ENCODE assay signal across 12 cellular contexts in genomic region chr6:68094070-68094469, GRCh38.
DNase-seq lines count a peak whose midpoint lies in the region; ATAC-seq and TF ChIP-seq lines count a peak whose summit lies in the region.
"Had no signal": no experiment of that assay in that cellular context is flagged by ENCODE, and none has a peak within 500 bp of the region (broad histone marks: within the 10 kb centered on the region; RNA-seq: fewer than 3 reads in every experiment).

No MANE protein-coding gene starts in this region.

- TF ChIP-seq CTCF in breast epithelium (IDR thresholded peaks at IDR 0.05) (no peak), A673 (conservative IDR thresholded peaks at IDR 0.05; ENCODE audit: low read depth, low read length) (no peak)

- H3K27me3 ChIP-seq in breast epithelium (no peaks in the 10 kb centered on the region), A673 (replicated peaks; ENCODE audit: insufficient read depth, low read depth, low read length, poor library complexity) (no peaks in the 10 kb centered on the region)
- H3K27me3 ChIP-seq: stomach had no signal

- peak; percentile 80 for DNase-seq in MV-4-11 (lab: John Stamatoyannopoulos, UW)
- no peak for DNase-seq in NCI-H146 (lab: John Stamatoyannopoulos, UW)
- no peak for DNase-seq in breast epithelium (ENCODE audit: low spot score in 2 of 2)
- no peak for DNase-seq in A673 (ENCODE audit: low spot score)
- DNase-seq in germinal center (ENCODE audit: low spot score): no peak
- DNase-seq: activated CD4-positive, alpha-beta T cell treated with anti-CD3 and anti-CD28 coated beads, Interleukin-2, amount 50 U/mL, for 48 hours; activated naive CD8-positive, alpha-beta T cell treated with anti-CD3 and anti-CD28 coated beads, Interleukin-2, amount 10 ng/mL, durations not matched to agents 7 days and 5 days; GM23248; stomach had no signal

- no peaks in the 10 kb centered on the region for H3K9me3 ChIP-seq in breast epithelium
- H3K9me3 ChIP-seq in A673 (ENCODE audit: low read depth, low read length, poor library complexity, severe bottlenecking): no peaks in the 10 kb centered on the region
- H3K9me3 ChIP-seq: stomach had no signal

- H3K27ac ChIP-seq in breast epithelium: no peak overlapping the region
- no peak overlapping the region for H3K27ac ChIP-seq in A673 (ENCODE audit: low read depth, low read length, poor library complexity, severe bottlenecking)
- H3K27ac ChIP-seq: GM23248, stomach had no signal

- POLR2A ChIA-PET in A673 (lab: Charles Lee; ENCODE audit: low non-redundant PET): no interaction called here

- peak; percentile 98 for ATAC-seq in GM18505 (IDR thresholded peaks at IDR 0.05; ENCODE audit: unreplicated experiment)
- ATAC-seq in GM21390 (IDR thresholded peaks at IDR 0.05; ENCODE audit: unreplicated experiment): peak; percentile 97
- peak; percentile 84 for ATAC-seq in HG03039 (IDR thresholded peaks at IDR 0.05; ENCODE audit: unreplicated experiment)

- TF ChIP-seq POLR2A in GM18505 (IDR thresholded peaks at IDR 0.05; ENCODE audit: borderline replicate concordance, extremely low read depth, insufficient read depth, insufficient read length) (no peak), breast epithelium (IDR thresholded peaks at IDR 0.05) (no peak)

- H3K36me3 ChIP-seq in breast epithelium (no peaks in the 10 kb centered on the region), A673 (ENCODE audit: insufficient read depth, low read length, poor library complexity, severe bottlenecking) (no peaks in the 10 kb centered on the region)
- H3K36me3 ChIP-seq: stomach had no signal

- CTCF ChIA-PET in A673 (lab: Charles Lee): no interaction called here

- intact Hi-C loops in breast epithelium (cut with DNase I; ENCODE audit: low total_unique reads): no loop called here
- intact Hi-C loops in A673 (cut with micrococcal nuclease; ENCODE audit: unreplicated experiment): no loop called here

- no TSS peak for BruUV-seq in A673 (replicated peaks; lab: Mats Ljungman, UMichigan)

- H3K4me3 ChIP-seq in breast epithelium (no peak overlapping the region), A673 (ENCODE audit: low read depth, low read length, poor library complexity, severe bottlenecking) (no peak overlapping the region)
- H3K4me3 ChIP-seq: GM23248, stomach had no signal

- H3K4me1 ChIP-seq in breast epithelium (no peaks in the 10 kb centered on the region), A673 (ENCODE audit: insufficient read depth, low read length, poor library complexity, severe bottlenecking) (no peaks in the 10 kb centered on the region)
- H3K4me1 ChIP-seq: stomach had no signal
